8 cellular contexts compared by ENCODE assay signal in the genomic region with DNA sequence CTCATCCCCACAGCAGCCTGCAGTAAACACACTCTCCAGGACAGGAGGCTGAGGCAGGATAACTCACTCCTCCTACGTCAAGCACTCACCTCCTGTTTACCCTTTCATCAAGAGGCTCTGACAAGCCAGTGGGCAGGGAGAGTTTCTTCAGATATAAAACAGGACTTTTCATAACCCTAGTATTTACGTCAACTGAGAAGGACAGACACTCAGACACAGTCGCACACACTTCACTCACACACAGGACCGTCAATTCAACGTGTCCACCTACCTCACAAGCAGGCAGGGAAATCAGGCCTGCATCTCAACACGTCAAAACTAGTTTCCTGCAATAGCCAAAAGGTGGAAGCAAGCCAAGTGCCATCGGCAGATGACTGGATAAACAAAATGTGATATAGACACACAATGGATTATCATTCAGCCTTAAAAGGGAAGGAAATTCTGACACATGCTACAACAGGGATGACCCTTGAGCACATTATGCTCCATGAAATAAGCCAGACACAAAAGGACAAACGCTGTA. TPM values are rescaled to one million over a fixed set of nuclear protein-coding genes. Genes with fewer than 3 reads are reported as not detected.
DNase-seq lines count a peak whose midpoint lies in the region; ATAC-seq and TF ChIP-seq lines count a peak whose summit lies in the region.

No MANE protein-coding gene starts in this region.

- WGBS in suprapubic skin = 28% methylated on average over 8 of the region's 8 CpGs

- TF ChIP-seq CTCF in suprapubic skin (IDR thresholded peaks at IDR 0.05) (no peak), GM10248 (IDR thresholded peaks at IDR 0.05; ENCODE audit: control extremely low read depth, extremely low read depth, low read depth, missing control alignments) (no peak)

- peaks cover 67% of the 10 kb centered on the region for H3K36me3 Mint-ChIP-seq in activated CD8-positive, alpha-beta T cell treated with anti-CD3 and anti-CD28 coated beads, Interleukin-2, amount 10 ng/mL, durations not matched to agents 7 days and 5 days (ENCODE audit: low read depth)

- CTCF ChIA-PET in activated CD8-positive, alpha-beta T cell treated with anti-CD3 and anti-CD28 coated beads, Interleukin-2, amount 10 ng/mL, durations not matched to agents 7 days and 5 days (lab: Charles Lee) = no interaction called here
- CTCF ChIA-PET in GM10248 (lab: Yijun Ruan, JAX) = no interaction called here

- ATAC-seq in activated CD8-positive, alpha-beta T cell treated with anti-CD3 and anti-CD28 coated beads, Interleukin-2, amount 10 ng/mL, durations not matched to agents 7 days and 5 days = peak; percentile 35
- ATAC-seq in HG03039 (IDR thresholded peaks at IDR 0.05; ENCODE audit: unreplicated experiment) = no peak

- no peak for TF ChIP-seq POLR2A in suprapubic skin (IDR thresholded peaks at IDR 0.05)

- peak overlapping the region; percentile 57 for H3K27ac ChIP-seq in suprapubic skin

- no peaks in the 10 kb centered on the region for H3K27me3 Mint-ChIP-seq in activated CD8-positive, alpha-beta T cell treated with anti-CD3 and anti-CD28 coated beads, Interleukin-2, amount 10 ng/mL, durations not matched to agents 7 days and 5 days (ENCODE audit: low read depth)

- no peaks in the 10 kb centered on the region for H3K9me3 ChIP-seq in suprapubic skin

- POLR2A ChIA-PET in activated CD8-positive, alpha-beta T cell treated with anti-CD3 and anti-CD28 coated beads, Interleukin-2, amount 10 ng/mL, durations not matched to agents 7 days and 5 days (lab: Charles Lee) = no interaction called here
- POLR2A ChIA-PET in GM10248 (lab: Yijun Ruan, JAX) = no interaction called here

- no peak overlapping the region for H3K4me3 ChIP-seq in suprapubic skin

- peaks cover 68% of the 10 kb centered on the region for H3K4me1 ChIP-seq in suprapubic skin

- no peaks in the 10 kb centered on the region for H3K9me3 Mint-ChIP-seq in activated CD8-positive, alpha-beta T cell treated with anti-CD3 and anti-CD28 coated beads, Interleukin-2, amount 10 ng/mL, durations not matched to agents 7 days and 5 days (ENCODE audit: insufficient read depth)

- peaks cover 85% of the 10 kb centered on the region for H3K4me1 Mint-ChIP-seq in activated CD8-positive, alpha-beta T cell treated with anti-CD3 and anti-CD28 coated beads, Interleukin-2, amount 10 ng/mL, durations not matched to agents 7 days and 5 days (ENCODE audit: low read depth)

- peak overlapping the region; percentile 71 for H3K27ac Mint-ChIP-seq in activated CD8-positive, alpha-beta T cell treated with anti-CD3 and anti-CD28 coated beads, Interleukin-2, amount 10 ng/mL, durations not matched to agents 7 days and 5 days

- peak; percentile 62 for DNase-seq in activated T-cell treated with anti-CD3 and anti-CD28 coated beads, Interleukin-2, amount 50 U/mL, for 1 hour
- DNase-seq in activated T-cell treated with anti-CD3 and anti-CD28 coated beads for 4 hours (no peak), iris pigment epithelial cell (ENCODE audit: low read depth) (peak; percentile 23), suprapubic skin (ENCODE audit: low spot score in 2 of 2) (no peak), GM10248 (ENCODE audit: extremely low spot score) (no peak), nucleus accumbens (lab: John Stamatoyannopoulos, UW) (no peak)
- DNase-seq in activated CD8-positive, alpha-beta T cell treated with anti-CD3 and anti-CD28 coated beads, Interleukin-2, amount 10 ng/mL, durations not matched to agents 7 days and 5 days = peak; percentile 49

- H3K36me3 ChIP-seq in suprapubic skin = no peaks in the 10 kb centered on the region

- peak; percentile 76 for TF ChIP-seq EP300 in suprapubic skin (IDR thresholded peaks at IDR 0.05)

- no peaks in the 10 kb centered on the region for H3K27me3 ChIP-seq in suprapubic skin

- H3K4me3 Mint-ChIP-seq in activated CD8-positive, alpha-beta T cell treated with anti-CD3 and anti-CD28 coated beads, Interleukin-2, amount 10 ng/mL, durations not matched to agents 7 days and 5 days = peak overlapping the region; percentile 51

RNA-seq across cellular contexts. Expression of a gene that starts 48.6 kb away (rescaled TPM):
- 10 to 100 TPM; 47.0 to 47.4 TPM for total RNA-seq in activated CD8-positive, alpha-beta T cell treated with anti-CD3 and anti-CD28 coated beads, Interleukin-2, amount 10 ng/mL, durations not matched to agents 7 days and 5 days
- 10 to 100 TPM; 31.0 to 39.0 (median 35.3) TPM for total RNA-seq in suprapubic skin

Comparison
In these comparisons a context has a peak if more than half of its experiments do, and no peak if none do; other contexts are left out.
1. DNase-seq: peak in activated T-cell treated with anti-CD3 and anti-CD28 coated beads, Interleukin-2, amount 50 U/mL, for 1 hour (single experiment), activated CD8-positive, alpha-beta T cell treated with anti-CD3 and anti-CD28 coated beads, Interleukin-2, amount 10 ng/mL, durations not matched to agents 7 days and 5 days (single experiment) and iris pigment epithelial cell (single experiment); none in activated T-cell treated with anti-CD3 and anti-CD28 coated beads for 4 hours (single experiment), suprapubic skin (0 of 2), GM10248 (single experiment) and nucleus accumbens (0 of 56).